8 cellular contexts compared by ENCODE assay signal in the genomic region with DNA sequence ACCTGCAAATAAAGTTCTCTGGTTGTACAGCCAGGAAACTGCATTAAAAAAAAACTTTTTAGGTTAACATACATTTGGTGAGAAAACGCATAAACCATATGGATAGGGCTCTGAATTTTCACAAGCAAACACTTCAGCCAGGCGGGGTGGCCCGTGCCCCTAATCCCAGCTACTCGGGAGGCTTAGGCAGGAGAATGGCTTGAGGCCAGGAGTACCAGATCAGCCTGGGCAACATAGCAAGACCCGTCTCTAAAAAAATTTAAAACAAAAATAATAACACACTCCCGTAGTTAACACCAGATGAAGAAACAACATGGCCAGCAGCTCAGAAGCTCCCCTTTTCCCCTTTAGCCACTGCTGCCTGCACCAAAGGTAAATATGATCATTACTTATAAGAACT. TPM values are rescaled to one million over a fixed set of nuclear protein-coding genes. Genes with fewer than 3 reads are reported as not detected.
DNase-seq lines count a peak whose midpoint lies in the region; ATAC-seq and TF ChIP-seq lines count a peak whose summit lies in the region.

No MANE protein-coding gene starts in this region.

- no peaks in the 10 kb centered on the region for H3K79me1 ChIP-seq in neuronal stem cell (ENCODE audit: low read depth, low read length)

- no peak overlapping the region for H4K91ac ChIP-seq in neuronal stem cell (ENCODE audit: low read depth, low read length, poor library complexity)

- in situ Hi-C loops in G401 (cut with HindIII; ENCODE audit: low sequenced_read_pairs), result no loop called here

- no peak overlapping the region for H3K14ac ChIP-seq in neuronal stem cell (ENCODE audit: low read length)

- peak overlapping the region; percentile 94 for H2AFZ ChIP-seq in neuronal stem cell (ENCODE audit: low read length)

- peak overlapping the region; percentile 43 to 88 for H3K4me3 Mint-ChIP-seq in effector memory CD8-positive, alpha-beta T cell
- H3K4me3 Mint-ChIP-seq in CD14-positive monocyte, result peak overlapping the region in 1 of 2 donors; percentile 87

- H4K8ac ChIP-seq in neuronal stem cell (ENCODE audit: low read depth, low read length), result no peak overlapping the region

- H3K36me3 Mint-ChIP-seq in effector memory CD8-positive, alpha-beta T cell (ENCODE audit: insufficient read depth), result peaks cover 33% of the 10 kb centered on the region
- H3K36me3 Mint-ChIP-seq in CD14-positive monocyte, result peaks cover 16 to 20% of the 10 kb centered on the region in 2 donors

- H3K9me3 Mint-ChIP-seq in effector memory CD8-positive, alpha-beta T cell, result peaks cover 0 to 3% of the 10 kb centered on the region in 2 donors
- no peaks in the 10 kb centered on the region for H3K9me3 Mint-ChIP-seq in CD14-positive monocyte

- H3K27ac Mint-ChIP-seq in effector memory CD8-positive, alpha-beta T cell, result peak overlapping the region; percentile 95 to 99
- H3K27ac Mint-ChIP-seq in CD14-positive monocyte, result peak overlapping the region in 1 of 7 donors; percentile 99

- H3K4me1 Mint-ChIP-seq in effector memory CD8-positive, alpha-beta T cell (ENCODE audit: low read depth in 2 of 2), result peaks cover 25 to 33% of the 10 kb centered on the region in 2 donors
- H3K4me1 Mint-ChIP-seq in CD14-positive monocyte, result peaks cover 32% of the 10 kb centered on the region

- no peaks in the 10 kb centered on the region for H3K27me3 Mint-ChIP-seq in effector memory CD8-positive, alpha-beta T cell
- H3K27me3 Mint-ChIP-seq in CD14-positive monocyte (ENCODE audit: low read depth in 3 of 3), result no peaks in the 10 kb centered on the region

- no peak overlapping the region for H2BK120ac ChIP-seq in neuronal stem cell (ENCODE audit: low read depth, low read length)

- H3K36me3 ChIP-seq in MG63 (peaks cover 15% of the 10 kb centered on the region), neuronal stem cell (replicated peaks in 1 of 2; ENCODE audit: control insufficient read depth in 2 of 2, insufficient read depth in 2 of 2, low read length in 2 of 2) (peaks cover 5 to 12% of the 10 kb centered on the region in 2 donors)

- TF ChIP-seq CTCF in C4-2B (conservative IDR thresholded peaks at IDR 0.05), result no peak
- no peak for TF ChIP-seq CTCF in CD14-positive monocyte (IDR thresholded peaks at IDR 0.05)

- H2BK15ac ChIP-seq in neuronal stem cell (ENCODE audit: low read length), result no peak overlapping the region

- H3K9ac ChIP-seq in neuronal stem cell (ENCODE audit: low read depth, low read length, poor library complexity), result no peak overlapping the region

- no peak overlapping the region for H3K4ac ChIP-seq in neuronal stem cell (ENCODE audit: low read length)

- no peak overlapping the region for H2BK5ac ChIP-seq in neuronal stem cell (ENCODE audit: low read length)

- H2AK5ac ChIP-seq in neuronal stem cell (ENCODE audit: low read depth, low read length), result no peak overlapping the region

- intact Hi-C loops in CD14-positive monocyte (cut with micrococcal nuclease), result loop anchor here (5.0 to 10.0 kb wide), 4 partner anchors 139 to 1511 kb away; a partner anchor contains a TSS

- no peak for ATAC-seq in effector memory CD8-positive, alpha-beta T cell (replicated peaks)

- no peaks in the 10 kb centered on the region for H3K27me3 ChIP-seq in MG63
- H3K27me3 ChIP-seq in neuronal stem cell (ENCODE audit: control insufficient read depth in 3 of 3, insufficient read depth in 3 of 3, low read depth in 1 of 3, low read length in 3 of 3), result no peaks in the 10 kb centered on the region

- WGBS in neuronal stem cell (ENCODE audit: extremely low coverage in 2 of 2, insufficient read length in 2 of 2, insufficient replicate concordance in 1 of 2), 2 donors, result no CpG with 5 or more reads among the region's 6 CpGs

- H3K4me3 ChIP-seq in MG63 (peak overlapping the region; percentile 69), neuronal stem cell (ENCODE audit: low read length in 2 of 2) (peak overlapping the region in 1 of 2 donors; percentile 73)

- H3K27ac ChIP-seq in C4-2B (peak overlapping the region; percentile 86), neuronal stem cell (replicated peaks; ENCODE audit: low read length) (no peak overlapping the region)

- no peak overlapping the region for H3K4me2 ChIP-seq in neuronal stem cell (ENCODE audit: insufficient read depth, low read length, poor library complexity, severe bottlenecking)

- H2BK12ac ChIP-seq in neuronal stem cell (ENCODE audit: low read length), result no peak overlapping the region

- peaks cover 6 to 9% of the 10 kb centered on the region in 2 donors for H3K4me1 ChIP-seq in neuronal stem cell (ENCODE audit: control insufficient read depth in 2 of 2, insufficient read depth in 1 of 2, low read depth in 1 of 2, low read length in 2 of 2)

- no peak overlapping the region for H3K18ac ChIP-seq in neuronal stem cell (ENCODE audit: low read length)

- DNase-seq in MG63 (no peak), neuronal stem cell (ENCODE audit: low spot score) (no peak), COLO829 (ENCODE audit: low spot score) (no peak), NCI-H524 treated with DMSO at 0.1 percent for 48 hours (lab: John Stamatoyannopoulos, UW) (no peak), CD14-positive monocyte (ENCODE audit: low spot score) (no peak), G401 (ENCODE audit: low spot score) (no peak)
- no peak for DNase-seq in effector memory CD8-positive, alpha-beta T cell

- H3K9me3 ChIP-seq in MG63 (no peaks in the 10 kb centered on the region), neuronal stem cell (replicated peaks in 1 of 2; ENCODE audit: control insufficient read depth in 2 of 2, insufficient read depth in 1 of 2, low read depth in 1 of 2, low read length in 2 of 2) (no peaks in the 10 kb centered on the region)

- H3K23ac ChIP-seq in neuronal stem cell (ENCODE audit: low read depth, low read length, poor library complexity), result no peak overlapping the region

RNA-seq across cellular contexts. Expression of a gene that starts 3.2 kb away (rescaled TPM):
- total RNA-seq in MG63 (2014; rRNA removed; shearing (Covaris generic); ENCODE audit: low replicate concordance), result 151 and 350 TPM in 2 replicates
- 1,555 TPM for polyA plus RNA-seq in neuronal stem cell (2013, experiment 1 of 2)
- polyA plus RNA-seq in neuronal stem cell (2013, experiment 2 of 2), result 1,586 TPM
- polyA plus RNA-seq in CD14-positive monocyte, result 100 to 1,000 TPM; 348 to 377 TPM
- total RNA-seq in G401 (2014; rRNA removed; shearing (Covaris generic)), result 174 and 244 TPM in 2 replicates

RNA-seq across cellular contexts. Expression of a gene that starts 23.0 kb away (rescaled TPM):
- 0.79 and 2.2 TPM in 2 replicates for total RNA-seq in MG63 (2014; rRNA removed; shearing (Covaris generic); ENCODE audit: low replicate concordance)
- polyA plus RNA-seq in neuronal stem cell (2013, experiment 1 of 2), result 5.0 TPM
- polyA plus RNA-seq in neuronal stem cell (2013, experiment 2 of 2), result 5.1 TPM
- polyA plus RNA-seq in CD14-positive monocyte, result 1 to 10 TPM; 1.6 to 1.8 TPM
- total RNA-seq in G401 (2014; rRNA removed; shearing (Covaris generic)), result 5.4 and 7.8 TPM in 2 replicates

RNA-seq across cellular contexts. Expression of a gene that starts 51.9 kb away (rescaled TPM):
- total RNA-seq in MG63 (2014; rRNA removed; shearing (Covaris generic); ENCODE audit: low replicate concordance), result 0.10 and 0.36 TPM in 2 replicates
- 12.8 TPM for polyA plus RNA-seq in neuronal stem cell (2013, experiment 1 of 2)
- 12.4 TPM for polyA plus RNA-seq in neuronal stem cell (2013, experiment 2 of 2)
- under 1 TPM; 0.27 to 0.37 TPM for polyA plus RNA-seq in CD14-positive monocyte
- 5.4 and 10.0 TPM in 2 replicates for total RNA-seq in G401 (2014; rRNA removed; shearing (Covaris generic))
